6 cellular contexts compared by ENCODE assay signal in genomic region chr9:117932585-117932984, GRCh38.
"Had no signal": no experiment of that assay in that cellular context is flagged by ENCODE, and none has a peak within 500 bp of the region (broad histone marks: within the 10 kb centered on the region; RNA-seq: fewer than 3 reads in every experiment).

No MANE protein-coding gene starts in this region.

- H3K27ac ChIP-seq: HL-60 had no signal

- H3K27ac Mint-ChIP-seq: IgD-negative memory B cell had no signal

- H3K4me3 Mint-ChIP-seq: IgD-negative memory B cell had no signal

- DNase-seq: IMR-90, KBM-7 had no signal

- H3K4me3 ChIP-seq: K562 had no signal

- ATAC-seq: HepG2, K562 had no signal
